In genomic region chr19:4067396-4068057, GRCh38 we compare ENCODE assay signal across 1 cellular context.
TF ChIP-seq lines count a peak whose summit lies in the region.

No MANE protein-coding gene starts in this region.

TF ChIP-seq in GM23338, 12 proteins besides CTCF, POLR2A, EP300 and RAD21 (continued from another document):
- no peak for TF ChIP-seq ZNF462 (CRISPR knock-in tag; IDR thresholded peaks at IDR 0.05)
- TF ChIP-seq JUNB (IDR thresholded peaks at IDR 0.05; ENCODE audit: unreplicated experiment): no peak
